Comparison of ENCODE assay signal across 8 cellular contexts in the genomic region with DNA sequence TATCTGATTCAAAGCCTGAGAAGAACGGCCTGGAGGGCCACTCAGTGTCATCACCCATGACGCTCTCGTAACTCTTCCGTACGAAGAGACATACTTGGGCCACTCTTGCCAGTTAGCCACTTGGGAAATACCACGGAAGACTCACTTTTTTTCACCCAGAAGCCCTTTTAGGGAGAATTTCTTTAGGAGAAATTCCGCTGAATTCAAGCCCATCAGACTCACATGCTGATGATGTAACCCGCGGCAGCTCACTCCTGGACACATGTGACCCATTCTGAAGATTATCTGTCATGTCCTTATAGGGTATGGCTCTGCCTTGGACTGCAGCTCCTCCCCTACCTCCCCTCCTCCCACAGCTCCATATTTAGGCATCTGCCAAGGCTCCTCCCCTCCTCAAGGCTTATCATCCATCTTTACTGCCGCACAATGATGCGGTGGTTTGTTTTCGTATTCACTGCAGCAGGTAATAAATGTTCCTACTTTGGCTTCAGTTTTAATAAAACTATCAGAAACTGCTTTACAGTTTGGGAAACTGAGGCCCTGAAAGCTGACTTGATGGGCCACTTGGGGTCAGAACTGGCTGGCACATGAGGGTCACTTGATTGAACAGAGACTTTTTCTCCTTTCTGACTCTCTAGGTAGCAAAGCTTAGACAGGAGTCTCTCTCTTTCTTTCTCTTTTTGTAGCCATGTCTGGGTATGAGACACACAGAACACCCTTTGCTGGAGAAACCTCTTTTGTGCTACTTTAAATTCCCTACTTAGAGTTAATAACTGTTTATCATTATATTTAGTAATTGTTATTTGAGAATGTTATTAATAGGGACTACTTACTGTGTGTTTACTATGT. TPM values are rescaled to one million over a fixed set of nuclear protein-coding genes. Genes with fewer than 3 reads are reported as not detected.
DNase-seq lines count a peak whose midpoint lies in the region; ATAC-seq and TF ChIP-seq lines count a peak whose summit lies in the region.

No MANE protein-coding gene starts in this region.

- H3K36me3 Mint-ChIP-seq in activated T-helper 2 cell treated with anti-CD3 and anti-CD28 coated beads, Interferon-gamma antibody, Interleukin-2, Interleukin-4, amounts not matched to agents 10 μg/mL and 5 μg/mL and 100 μg/mL, durations not matched to agents 14 hours and 24 hours and 36 hours (ENCODE audit: low read depth): peaks cover 88% of the 10 kb centered on the region

- no peak overlapping the region for H2AK5ac ChIP-seq in trophoblast cell (ENCODE audit: low read length)

- H3K14ac ChIP-seq in trophoblast cell (ENCODE audit: low read length): no peak overlapping the region

- TF ChIP-seq CTCF in suprapubic skin (IDR thresholded peaks at IDR 0.05): no peak

- H3K23ac ChIP-seq in trophoblast cell (ENCODE audit: low read length): no peak overlapping the region

- TF ChIP-seq POLR2A in suprapubic skin (IDR thresholded peaks at IDR 0.05) (no peak), GM18505 (IDR thresholded peaks at IDR 0.05; ENCODE audit: borderline replicate concordance, extremely low read depth, insufficient read depth, insufficient read length) (no peak)

- H3K79me1 ChIP-seq in trophoblast cell (ENCODE audit: low read length): peaks cover 3% of the 10 kb centered on the region

- no peak for ATAC-seq in GM18505 (IDR thresholded peaks at IDR 0.05; ENCODE audit: unreplicated experiment)

- H3K9me3 ChIP-seq in trophoblast cell (ENCODE audit: insufficient read depth, low read depth, low read length): no peaks in the 10 kb centered on the region
- H3K9me3 ChIP-seq in suprapubic skin: no peaks in the 10 kb centered on the region

- peak overlapping the region; percentile 94 for H3K27ac Mint-ChIP-seq in activated T-helper 2 cell treated with anti-CD3 and anti-CD28 coated beads, Interferon-gamma antibody, Interleukin-2, Interleukin-4, amounts not matched to agents 10 μg/mL and 5 μg/mL and 100 μg/mL, durations not matched to agents 14 hours and 24 hours and 36 hours

- H3K4me1 ChIP-seq in trophoblast cell (ENCODE audit: control insufficient read depth in 1 of 2, insufficient read depth in 2 of 2, low read length in 2 of 2) (peaks cover 7 to 9% of the 10 kb centered on the region in 2 experiments), suprapubic skin (no peaks in the 10 kb centered on the region)

- H3K4me3 ChIP-seq in trophoblast cell (ENCODE audit: low read depth, low read length) (no peak overlapping the region), suprapubic skin (no peak overlapping the region)

- H3K9me3 Mint-ChIP-seq in activated T-helper 2 cell treated with anti-CD3 and anti-CD28 coated beads, Interferon-gamma antibody, Interleukin-2, Interleukin-4, amounts not matched to agents 10 μg/mL and 5 μg/mL and 100 μg/mL, durations not matched to agents 14 hours and 24 hours and 36 hours: no peaks in the 10 kb centered on the region

- in situ Hi-C loops in SK-MEL-5 (cut with HindIII; ENCODE audit: low pct_unique_long_range_greater_than_20kb, low sequenced_read_pairs): no loop called here

- no peak overlapping the region for H3K18ac ChIP-seq in trophoblast cell (ENCODE audit: low read length)

- H3K27ac ChIP-seq in trophoblast cell (ENCODE audit: low read depth, low read length) (no peak overlapping the region), suprapubic skin (no peak overlapping the region), substantia nigra (ENCODE audit: low read depth, low read length, poor library complexity, severe bottlenecking) (no peak overlapping the region)

- H2AFZ ChIP-seq in trophoblast cell (ENCODE audit: insufficient read depth, low read length, poor library complexity): no peak overlapping the region

- no peak overlapping the region for H2BK120ac ChIP-seq in trophoblast cell (ENCODE audit: insufficient read depth, low read length, poor library complexity)

- DNase-seq in CD1c-positive myeloid dendritic cell (ENCODE audit: extremely low spot score) (peak; percentile 48), SK-MEL-5 (ENCODE audit: low read depth, low spot score) (peak; percentile 6), trophoblast cell (peak; percentile 56 to 74), suprapubic skin (ENCODE audit: low spot score in 2 of 2) (no peak), kidney tubule cell (ENCODE audit: low spot score) (no peak), substantia nigra (lab: John Stamatoyannopoulos, UW) (no peak)
- peak; percentile 79 for DNase-seq in activated T-helper 2 cell treated with anti-CD3 and anti-CD28 coated beads, Interferon-gamma antibody, Interleukin-2, Interleukin-4, amounts not matched to agents 10 μg/mL and 5 μg/mL and 100 μg/mL, durations not matched to agents 14 hours and 24 hours and 36 hours (ENCODE audit: low spot score)

- H4K91ac ChIP-seq in trophoblast cell (ENCODE audit: low read depth, low read length): peak overlapping the region; percentile 52

- H3K27me3 Mint-ChIP-seq in activated T-helper 2 cell treated with anti-CD3 and anti-CD28 coated beads, Interferon-gamma antibody, Interleukin-2, Interleukin-4, amounts not matched to agents 10 μg/mL and 5 μg/mL and 100 μg/mL, durations not matched to agents 14 hours and 24 hours and 36 hours (ENCODE audit: low read depth): no peaks in the 10 kb centered on the region

- no peak overlapping the region for H3K4me2 ChIP-seq in trophoblast cell (ENCODE audit: low read length)

- no peak overlapping the region for H3K9ac ChIP-seq in trophoblast cell (ENCODE audit: low read length)

- H3K36me3 ChIP-seq in trophoblast cell (ENCODE audit: control insufficient read depth in 1 of 2, insufficient read depth in 2 of 2, low read length in 2 of 2): no peaks in the 10 kb centered on the region
- no peaks in the 10 kb centered on the region for H3K36me3 ChIP-seq in suprapubic skin

- H2BK12ac ChIP-seq in trophoblast cell (ENCODE audit: low read length): no peak overlapping the region

- WGBS in trophoblast cell (ENCODE audit: extremely low coverage, insufficient coverage, insufficient read length): no CpG with 5 or more reads among the region's 12 CpGs
- WGBS in suprapubic skin: 81% methylated on average over 12 of the region's 12 CpGs

- H3K4ac ChIP-seq in trophoblast cell (ENCODE audit: low read depth, low read length): no peak overlapping the region

- H3K27me3 ChIP-seq in trophoblast cell (ENCODE audit: insufficient read depth, low read length): no peaks in the 10 kb centered on the region
- no peaks in the 10 kb centered on the region for H3K27me3 ChIP-seq in suprapubic skin

- peak overlapping the region; percentile 77 for H3K4me3 Mint-ChIP-seq in activated T-helper 2 cell treated with anti-CD3 and anti-CD28 coated beads, Interferon-gamma antibody, Interleukin-2, Interleukin-4, amounts not matched to agents 10 μg/mL and 5 μg/mL and 100 μg/mL, durations not matched to agents 14 hours and 24 hours and 36 hours (ENCODE audit: low read depth)

- no peak for TF ChIP-seq EP300 in suprapubic skin (IDR thresholded peaks at IDR 0.05)

- no peak overlapping the region for H4K12ac ChIP-seq in trophoblast cell (ENCODE audit: low read depth, low read length)

- intact Hi-C loops in activated T-helper 2 cell treated with anti-CD3 and anti-CD28 coated beads, Interferon-gamma antibody, Interleukin-2, Interleukin-4, amounts not matched to agents 10 μg/mL and 5 μg/mL and 100 μg/mL, durations not matched to agents 14 hours and 24 hours and 36 hours (cut with micrococcal nuclease): loop anchor here (1.0 to 2.0 kb wide), 2 partner anchors 11 to 16 kb away; no protein-coding TSS in a partner anchor

- no peak overlapping the region for H4K8ac ChIP-seq in trophoblast cell (ENCODE audit: low read depth, low read length)

- no peak overlapping the region for H2BK5ac ChIP-seq in trophoblast cell (ENCODE audit: low read depth, low read length, poor library complexity)

- peaks cover 74% of the 10 kb centered on the region for H3K4me1 Mint-ChIP-seq in activated T-helper 2 cell treated with anti-CD3 and anti-CD28 coated beads, Interferon-gamma antibody, Interleukin-2, Interleukin-4, amounts not matched to agents 10 μg/mL and 5 μg/mL and 100 μg/mL, durations not matched to agents 14 hours and 24 hours and 36 hours (ENCODE audit: low read depth)

- H3K79me2 ChIP-seq in trophoblast cell (ENCODE audit: control insufficient read depth, insufficient read depth, low read length, poor library complexity): no peaks in the 10 kb centered on the region

RNA-seq across cellular contexts. Expression of a gene that starts 42.1 kb away (rescaled TPM):
- not detected in 2 replicates for total RNA-seq in SK-MEL-5 (2014; rRNA removed; shearing (Covaris generic))
- not detected in 2 replicates for polyA plus RNA-seq in SK-MEL-5 (2015; cell fraction: cytosol; rRNA removed)
- not detected in 2 replicates for polyA plus RNA-seq in SK-MEL-5 (2015; cell fraction: nucleus; rRNA removed)
- 108 and 120 TPM in 2 replicates for total RNA-seq in activated T-helper 2 cell treated with anti-CD3 and anti-CD28 coated beads, Interferon-gamma antibody, Interleukin-2, Interleukin-4, amounts not matched to agents 10 μg/mL and 5 μg/mL and 100 μg/mL, durations not matched to agents 14 hours and 24 hours and 36 hours
- polyA plus RNA-seq in trophoblast cell (2013): 0.15 and 0.22 TPM in 2 replicates
- 1 to 10 TPM in 3 of 4 donors, under 1 TPM in 1; 0.91 to 3.5 (median 1.5) TPM for total RNA-seq in suprapubic skin

Comparison
In these comparisons a context has a peak if more than half of its experiments do, and no peak if none do; other contexts are left out.
1. DNase-seq: peak in CD1c-positive myeloid dendritic cell (single experiment), SK-MEL-5 (single experiment), activated T-helper 2 cell treated with anti-CD3 and anti-CD28 coated beads, Interferon-gamma antibody, Interleukin-2, Interleukin-4, amounts not matched to agents 10 μg/mL and 5 μg/mL and 100 μg/mL, durations not matched to agents 14 hours and 24 hours and 36 hours (single experiment) and trophoblast cell (2 of 2); none in suprapubic skin (0 of 2), kidney tubule cell (single experiment) and substantia nigra (0 of 49).
2. RNA of a gene that starts 42.1 kb away (total RNA-seq): 108 to 120 TPM in activated T-helper 2 cell treated with anti-CD3 and anti-CD28 coated beads, Interferon-gamma antibody, Interleukin-2, Interleukin-4, amounts not matched to agents 10 μg/mL and 5 μg/mL and 100 μg/mL, durations not matched to agents 14 hours and 24 hours and 36 hours; 0.91 to 3.5 TPM in suprapubic skin and not detected in SK-MEL-5; every median in the first group is over 10 times any median in the second.